ENCODE assay signal across 8 cellular contexts in the genomic region with DNA sequence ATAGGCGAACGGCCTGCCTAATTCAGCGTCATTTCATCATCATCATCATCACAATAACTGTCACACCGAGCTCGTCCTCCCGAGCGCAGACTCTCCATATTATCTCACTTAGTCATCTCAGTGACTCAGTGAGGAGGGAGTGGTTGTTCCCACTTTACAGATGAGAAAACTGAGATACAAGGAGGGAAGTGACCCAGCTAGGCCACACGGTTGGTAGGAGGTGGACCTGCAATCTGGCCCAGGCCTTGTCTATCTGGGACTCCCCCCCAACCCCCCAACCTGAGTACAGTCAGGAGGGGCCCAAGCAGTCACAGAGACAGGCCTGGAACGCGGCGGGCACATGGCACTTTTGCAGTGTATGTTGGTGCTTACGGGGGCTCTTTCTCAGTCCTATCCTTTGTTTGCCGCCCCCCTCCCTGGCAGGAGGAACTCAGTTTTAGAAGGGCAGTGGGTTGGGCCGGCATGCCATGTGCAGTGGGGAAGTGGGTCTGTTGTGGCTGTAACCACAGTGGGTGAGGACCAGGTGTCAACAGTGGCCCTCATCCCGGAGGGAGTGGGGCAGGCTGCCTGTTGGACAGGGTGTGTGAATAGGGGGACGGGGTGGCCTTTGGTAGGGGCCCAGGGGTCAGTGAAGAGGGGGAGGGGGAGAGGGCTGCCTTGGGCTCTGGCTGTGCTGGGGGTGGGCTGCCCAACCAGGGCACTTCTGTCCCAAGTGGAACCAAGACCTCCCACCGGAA. TPM values are rescaled to one million over a fixed set of nuclear protein-coding genes. Genes with fewer than 3 reads are reported as not detected.
DNase-seq lines count a peak whose midpoint lies in the region; ATAC-seq and TF ChIP-seq lines count a peak whose summit lies in the region.

No MANE protein-coding gene starts in this region.

- TF ChIP-seq CTCF in CD4-positive, alpha-beta T cell (IDR thresholded peaks at IDR 0.05), result no peak
- no peak for TF ChIP-seq CTCF in Peyer's patch (IDR thresholded peaks at IDR 0.05)

- peak overlapping the region; percentile 100 for H2BK15ac ChIP-seq in neuronal stem cell (ENCODE audit: low read length)

- peaks cover 12% of the 10 kb centered on the region for H3K79me1 ChIP-seq in neuronal stem cell (ENCODE audit: low read depth, low read length)

- H4K8ac ChIP-seq in neuronal stem cell (ENCODE audit: low read depth, low read length), result no peak overlapping the region

- peak overlapping the region; percentile 84 for H2BK120ac ChIP-seq in neuronal stem cell (ENCODE audit: low read depth, low read length)

- TF ChIP-seq POLR2A in Peyer's patch (IDR thresholded peaks at IDR 0.05), result no peak

- peak overlapping the region; percentile 88 for H3K4me3 Mint-ChIP-seq in CD4-positive, alpha-beta T cell

- no peaks in the 10 kb centered on the region for H3K36me3 Mint-ChIP-seq in CD4-positive, alpha-beta T cell (ENCODE audit: low read depth)

- H3K27me3 Mint-ChIP-seq in CD4-positive, alpha-beta T cell, result no peaks in the 10 kb centered on the region

- peak overlapping the region; percentile 89 for H2BK5ac ChIP-seq in neuronal stem cell (ENCODE audit: low read length)

- H3K23ac ChIP-seq in neuronal stem cell (ENCODE audit: low read depth, low read length, poor library complexity), result peak overlapping the region; percentile 97

- H3K27ac Mint-ChIP-seq in CD4-positive, alpha-beta T cell, result peak overlapping the region; percentile 72

- no peaks in the 10 kb centered on the region for H3K27me3 ChIP-seq in CD4-positive, alpha-beta T cell (ENCODE audit: control insufficient read depth, insufficient read depth, low read length)
- H3K27me3 ChIP-seq in Peyer's patch (no peaks in the 10 kb centered on the region), neuronal stem cell (ENCODE audit: control insufficient read depth in 3 of 3, insufficient read depth in 3 of 3, low read depth in 1 of 3, low read length in 3 of 3) (peaks cover 0 to 7% (median 0%) of the 10 kb centered on the region in 3 experiments)

- peak overlapping the region; percentile 85 for H3K4me2 ChIP-seq in neuronal stem cell (ENCODE audit: insufficient read depth, low read length, poor library complexity, severe bottlenecking)

- intact Hi-C loops in CD4-positive, alpha-beta T cell (cut with DNase I, micrococcal nuclease), result loop anchor here in 1 of 2 experiments (2.0 to 10.0 kb wide), 6 partner anchors 68 to 1180 kb away; partner anchors contain the start of genes BRD3OS and MRPS2

- H4K91ac ChIP-seq in neuronal stem cell (ENCODE audit: low read depth, low read length, poor library complexity), result peak overlapping the region; percentile 89

- H3K18ac ChIP-seq in neuronal stem cell (ENCODE audit: low read length), result peak overlapping the region; percentile 100

- H3K27ac ChIP-seq in CD4-positive, alpha-beta T cell (ENCODE audit: low read depth, low read length), result no peak overlapping the region
- H3K27ac ChIP-seq in Peyer's patch (peak overlapping the region; percentile 79 to 99 (median 92)), epithelial cell of prostate (peak overlapping the region; percentile 95), neuronal stem cell (replicated peaks; ENCODE audit: low read length) (peak overlapping the region; percentile 4)

- WGBS in neuronal stem cell (ENCODE audit: extremely low coverage in 2 of 2, insufficient read length in 2 of 2, insufficient replicate concordance in 1 of 2), 2 donors, result no CpG with 5 or more reads among the region's 17 CpGs

- no peaks in the 10 kb centered on the region for H3K9me3 Mint-ChIP-seq in CD4-positive, alpha-beta T cell

- H3K4me1 Mint-ChIP-seq in CD4-positive, alpha-beta T cell (ENCODE audit: low read depth), result peaks cover 8% of the 10 kb centered on the region

- H3K4me1 ChIP-seq in Peyer's patch, result peaks cover 7 to 68% (median 21%) of the 10 kb centered on the region in 4 donors
- H3K4me1 ChIP-seq in neuronal stem cell (ENCODE audit: control insufficient read depth in 2 of 2, insufficient read depth in 1 of 2, low read depth in 1 of 2, low read length in 2 of 2), result peaks cover 47 to 52% of the 10 kb centered on the region in 2 donors

- POLR2A ChIA-PET in CD4-positive, alpha-beta T cell (lab: Charles Lee), result interaction anchor here (0.9 to 1.5 kb wide), 4 partner anchors 30 to 132 kb away, joined by 3 to 5 read pairs (median 3); no protein-coding TSS in a partner anchor

- H3K4me3 ChIP-seq in Peyer's patch (peak overlapping the region in 2 of 4 donors; percentile 64 to 83), neuronal stem cell (ENCODE audit: low read length in 2 of 2) (peak overlapping the region in 1 of 2 donors; percentile 90)

- peak overlapping the region; percentile 100 for H2BK12ac ChIP-seq in neuronal stem cell (ENCODE audit: low read length)

- CTCF ChIA-PET in CD4-positive, alpha-beta T cell (lab: Charles Lee), result interaction anchor here (1.0 to 1.4 kb wide), 2 partner anchors 23 to 154 kb away, joined by 3 read pairs; no protein-coding TSS in a partner anchor

- no peak for DNase-seq in CD4-positive, alpha-beta T cell
- DNase-seq in Peyer's patch, result peak in 1 of 3 donors; percentile 52
- no peak for DNase-seq in epithelial cell of prostate (ENCODE audit: low read depth, low spot score)
- DNase-seq in neuronal stem cell (ENCODE audit: low spot score), result no peak
- no peak for DNase-seq in pons (ENCODE audit: low spot score)
- DNase-seq in NK-92 treated with Interleukin-12 subunit alpha and Interleukin-12 subunit beta, amount 100 ng/mL, for 24 hours (lab: John Stamatoyannopoulos, UW), result no peak

- peak overlapping the region; percentile 99 for H2AK5ac ChIP-seq in neuronal stem cell (ENCODE audit: low read depth, low read length)

- peak overlapping the region; percentile 94 for H2AFZ ChIP-seq in neuronal stem cell (ENCODE audit: low read length)

- peak overlapping the region; percentile 97 for H3K9ac ChIP-seq in neuronal stem cell (ENCODE audit: low read depth, low read length, poor library complexity)

- peak overlapping the region; percentile 100 for H3K4ac ChIP-seq in neuronal stem cell (ENCODE audit: low read length)

- H3K9me3 ChIP-seq in CD4-positive, alpha-beta T cell (ENCODE audit: control insufficient read depth, low read length), result no peaks in the 10 kb centered on the region
- H3K9me3 ChIP-seq in Peyer's patch (no peaks in the 10 kb centered on the region), neuronal stem cell (replicated peaks in 1 of 2; ENCODE audit: control insufficient read depth in 2 of 2, insufficient read depth in 1 of 2, low read depth in 1 of 2, low read length in 2 of 2) (peaks cover 0 to 2% of the 10 kb centered on the region in 2 donors)

- ATAC-seq in CD4-positive, alpha-beta T cell (ENCODE audit: poor library complexity), result no peak
- no peak for ATAC-seq in HG02981 (IDR thresholded peaks at IDR 0.05; ENCODE audit: unreplicated experiment)
- ATAC-seq in GM18519 (IDR thresholded peaks at IDR 0.05; ENCODE audit: low FRiP score, unreplicated experiment), result no peak

- H3K36me3 ChIP-seq in Peyer's patch, result no peaks in the 10 kb centered on the region
- H3K36me3 ChIP-seq in neuronal stem cell (replicated peaks in 1 of 2; ENCODE audit: control insufficient read depth in 2 of 2, insufficient read depth in 2 of 2, low read length in 2 of 2), result no peaks in the 10 kb centered on the region

- peak overlapping the region; percentile 96 for H3K14ac ChIP-seq in neuronal stem cell (ENCODE audit: low read length)

RNA-seq across cellular contexts. Expression of gene RXRA, which starts 1.7 kb away (rescaled TPM):
- total RNA-seq in CD4-positive, alpha-beta T cell, result 1 to 10 TPM; 7.3 to 8.4 TPM
- 10 to 100 TPM; 54.5 to 83.6 (median 65.4) TPM for total RNA-seq in Peyer's patch
- polyA plus RNA-seq in neuronal stem cell (2013, experiment 1 of 2), result 36.1 TPM
- 36.3 TPM for polyA plus RNA-seq in neuronal stem cell (2013, experiment 2 of 2)

Comparison
In these comparisons a context has a peak if more than half of its experiments do, and no peak if none do; other contexts are left out.
1. RNA of gene RXRA, which starts 1.7 kb away (total RNA-seq): 54.5 to 83.6 TPM in Peyer's patch; 7.3 to 8.4 TPM in CD4-positive, alpha-beta T cell; every median in the first group is over 4 times any median in the second.